29 cellular contexts compared by ENCODE assay signal in genomic region chr2:231606941-231607340, GRCh38. TPM values are rescaled to one million over a fixed set of nuclear protein-coding genes. Genes with fewer than 3 reads are reported as not detected.
DNase-seq lines count a peak whose midpoint lies in the region; ATAC-seq and TF ChIP-seq lines count a peak whose summit lies in the region.
"Had no signal": no experiment of that assay in that cellular context is flagged by ENCODE, and none has a peak within 500 bp of the region (broad histone marks: within the 10 kb centered on the region; RNA-seq: fewer than 3 reads in every experiment).

No MANE protein-coding gene starts in this region.

- H3K18ac ChIP-seq in mesenchymal stem cell (ENCODE audit: low read depth in 1 of 2, low read length in 2 of 2) = no peak overlapping the region

- POLR2A ChIA-PET in CD4-positive, alpha-beta memory T cell (lab: Charles Lee; ENCODE audit: partially characterized antibody) = interaction anchor here (1.0 to 3.6 kb wide), 2 partner anchors 68 to 101 kb away, joined by 3 to 33 read pairs; partner anchors contain the start of gene PTMA
- POLR2A ChIA-PET in activated CD8-positive, alpha-beta T cell treated with anti-CD3 and anti-CD28 coated beads for 36 hours (lab: Charles Lee) = interaction anchor here (10.0 kb wide), 1 partner anchor 100 kb away, joined by 166 read pairs; the partner anchor contains the start of gene PTMA

- intact Hi-C loops in CD4-positive, alpha-beta memory T cell (cut with micrococcal nuclease) = no loop called here
- intact Hi-C loops in activated CD8-positive, alpha-beta T cell treated with anti-CD3 and anti-CD28 coated beads for 36 hours (cut with micrococcal nuclease) = no loop called here

- H3K23ac ChIP-seq in mesenchymal stem cell (ENCODE audit: low read length in 2 of 2) = no peak overlapping the region

- TF ChIP-seq CTCF in activated CD8-positive, alpha-beta T cell treated with anti-CD3 and anti-CD28 coated beads for 36 hours (IDR thresholded peaks at IDR 0.05) = no peak

- no peak overlapping the region for H3K14ac ChIP-seq in mesenchymal stem cell (ENCODE audit: low read length in 2 of 2)

- peaks cover 0 to 1% (median 0%) of the 10 kb centered on the region in 8 donors for H3K9me3 Mint-ChIP-seq in CD4-positive, alpha-beta memory T cell
- H3K9me3 Mint-ChIP-seq in stimulated activated memory B cell treated with anti-CD40 and anti-IgM and Interleukin-4, amounts not matched to agents 10 μg/mL and 1 μg/mL and 100 μg/mL, for 72 hours = no peaks in the 10 kb centered on the region
- no peaks in the 10 kb centered on the region for H3K9me3 Mint-ChIP-seq in activated T-cell treated with anti-CD3 and anti-CD28 coated beads, Interleukin-2, amount 50 U/mL, for 72 hours
- no peaks in the 10 kb centered on the region for H3K9me3 Mint-ChIP-seq in activated CD8-positive, alpha-beta T cell treated with anti-CD3 and anti-CD28 coated beads for 36 hours
- H3K9me3 Mint-ChIP-seq: activated CD4-positive, alpha-beta memory T cell treated with anti-CD3 and anti-CD28 coated beads, Interleukin-2, amount 10 ng/mL, durations not matched to agents 7 days and 5 days; CD14-positive monocyte; WTC11 had no signal

- peak overlapping the region; percentile 9 for H2BK5ac ChIP-seq in mesenchymal stem cell (ENCODE audit: low read depth, low read length, poor library complexity, severe bottlenecking)

- no peak overlapping the region for H3K9ac ChIP-seq in mesenchymal stem cell (ENCODE audit: low read length)
- H3K9ac ChIP-seq: SK-N-SH had no signal

- no peaks in the 10 kb centered on the region for H3K27me3 Mint-ChIP-seq in CD4-positive, alpha-beta memory T cell
- H3K27me3 Mint-ChIP-seq in stimulated activated memory B cell treated with anti-CD40 and anti-IgM and Interleukin-4, amounts not matched to agents 10 μg/mL and 1 μg/mL and 100 μg/mL, for 72 hours = no peaks in the 10 kb centered on the region
- no peaks in the 10 kb centered on the region for H3K27me3 Mint-ChIP-seq in activated T-cell treated with anti-CD3 and anti-CD28 coated beads, Interleukin-2, amount 50 U/mL, for 72 hours (ENCODE audit: low read depth)
- H3K27me3 Mint-ChIP-seq in activated CD8-positive, alpha-beta T cell treated with anti-CD3 and anti-CD28 coated beads for 36 hours = peaks cover 4% of the 10 kb centered on the region
- H3K27me3 Mint-ChIP-seq: activated CD4-positive, alpha-beta memory T cell treated with anti-CD3 and anti-CD28 coated beads, Interleukin-2, amount 10 ng/mL, durations not matched to agents 7 days and 5 days had no signal

- no peaks in the 10 kb centered on the region for H3K36me3 ChIP-seq in CD4-positive, alpha-beta memory T cell (ENCODE audit: insufficient read depth, low read length)
- no peaks in the 10 kb centered on the region for H3K36me3 ChIP-seq in mesenchymal stem cell (ENCODE audit: control insufficient read depth in 1 of 2, insufficient read depth in 2 of 2, low read depth in 1 of 2, low read length in 2 of 2)

- no peak overlapping the region for H4K8ac ChIP-seq in mesenchymal stem cell (ENCODE audit: low read length)

- H2BK120ac ChIP-seq in mesenchymal stem cell (ENCODE audit: low read depth, low read length) = no peak overlapping the region

- H2AFZ ChIP-seq in mesenchymal stem cell (ENCODE audit: low read depth, low read length) = no peak overlapping the region

- H3K4me1 Mint-ChIP-seq in CD4-positive, alpha-beta memory T cell = peaks cover 2 to 13% (median 7%) of the 10 kb centered on the region in 4 donors
- peaks cover 42% of the 10 kb centered on the region for H3K4me1 Mint-ChIP-seq in stimulated activated memory B cell treated with anti-CD40 and anti-IgM and Interleukin-4, amounts not matched to agents 10 μg/mL and 1 μg/mL and 100 μg/mL, for 72 hours
- peaks cover 26% of the 10 kb centered on the region for H3K4me1 Mint-ChIP-seq in activated T-cell treated with anti-CD3 and anti-CD28 coated beads, Interleukin-2, amount 50 U/mL, for 72 hours (ENCODE audit: low read depth)
- H3K4me1 Mint-ChIP-seq in activated CD8-positive, alpha-beta T cell treated with anti-CD3 and anti-CD28 coated beads for 36 hours (ENCODE audit: low read depth) = peaks cover 23% of the 10 kb centered on the region

- DNase-seq in CD4-positive, alpha-beta memory T cell = no peak
- DNase-seq in cerebellar cortex (ENCODE audit: low spot score) (peak; percentile 32), mesenchymal stem cell (no peak), erythroblast (lab: John Stamatoyannopoulos, UW) (no peak)
- DNase-seq in activated T-cell treated with anti-CD3 and anti-CD28 coated beads, Interleukin-2, amount 50 U/mL, for 72 hours = no peak
- DNase-seq in activated CD8-positive, alpha-beta T cell treated with anti-CD3 and anti-CD28 coated beads for 36 hours = no peak
- DNase-seq: activated CD4-positive, alpha-beta memory T cell treated with anti-CD3 and anti-CD28 coated beads, Interleukin-2, amount 10 ng/mL, durations not matched to agents 7 days and 5 days; activated T-cell treated with anti-CD3 and anti-CD28 coated beads for 4 hours; amniotic stem cell; foreskin keratinocyte; KBM-7; kidney; NCI-H146; right cardiac atrium; SK-N-SH; T-helper 9 cell had no signal

- CTCF ChIA-PET in CD4-positive, alpha-beta memory T cell (lab: Charles Lee; ENCODE audit: partially characterized antibody) = interaction anchor here (10.9 to 13.3 kb wide), 2 partner anchors 68 to 107 kb away, joined by 155 to 286 read pairs; no protein-coding TSS in a partner anchor
- CTCF ChIA-PET in activated CD8-positive, alpha-beta T cell treated with anti-CD3 and anti-CD28 coated beads for 36 hours (lab: Charles Lee) = interaction anchor here (10.1 kb wide), 1 partner anchor 67 kb away, joined by 236 read pairs; no protein-coding TSS in a partner anchor

- no peaks in the 10 kb centered on the region for H3K36me3 Mint-ChIP-seq in CD4-positive, alpha-beta memory T cell
- H3K36me3 Mint-ChIP-seq in stimulated activated memory B cell treated with anti-CD40 and anti-IgM and Interleukin-4, amounts not matched to agents 10 μg/mL and 1 μg/mL and 100 μg/mL, for 72 hours = no peaks in the 10 kb centered on the region
- H3K36me3 Mint-ChIP-seq in activated T-cell treated with anti-CD3 and anti-CD28 coated beads, Interleukin-2, amount 50 U/mL, for 72 hours (ENCODE audit: insufficient read depth in 2 of 2) = no peaks in the 10 kb centered on the region
- no peaks in the 10 kb centered on the region for H3K36me3 Mint-ChIP-seq in activated CD8-positive, alpha-beta T cell treated with anti-CD3 and anti-CD28 coated beads for 36 hours (ENCODE audit: low read depth)
- H3K36me3 Mint-ChIP-seq: WTC11 had no signal

- no peaks in the 10 kb centered on the region for H3K27me3 ChIP-seq in CD4-positive, alpha-beta memory T cell (ENCODE audit: insufficient read depth, low read length)
- no peaks in the 10 kb centered on the region for H3K27me3 ChIP-seq in mesenchymal stem cell (ENCODE audit: control insufficient read depth in 1 of 2, insufficient read depth in 1 of 2, low read length in 2 of 2)
- H3K27me3 ChIP-seq: foreskin keratinocyte had no signal

- peaks cover 1% of the 10 kb centered on the region for H3K79me1 ChIP-seq in mesenchymal stem cell (replicated peaks; ENCODE audit: low read length, poor library complexity, severe bottlenecking)

- TF ChIP-seq POLR2A in erythroblast (IDR thresholded peaks at IDR 0.05; ENCODE audit: low read length) = no peak

- no peak overlapping the region for H3K4me2 ChIP-seq in mesenchymal stem cell (ENCODE audit: low read length, poor library complexity, severe bottlenecking)
- H3K4me2 ChIP-seq: SK-N-SH had no signal

- H3K4me3 Mint-ChIP-seq in CD4-positive, alpha-beta memory T cell = no peak overlapping the region
- no peak overlapping the region for H3K4me3 Mint-ChIP-seq in stimulated activated memory B cell treated with anti-CD40 and anti-IgM and Interleukin-4, amounts not matched to agents 10 μg/mL and 1 μg/mL and 100 μg/mL, for 72 hours
- no peak overlapping the region for H3K4me3 Mint-ChIP-seq in activated T-cell treated with anti-CD3 and anti-CD28 coated beads, Interleukin-2, amount 50 U/mL, for 72 hours
- no peak overlapping the region for H3K4me3 Mint-ChIP-seq in activated CD8-positive, alpha-beta T cell treated with anti-CD3 and anti-CD28 coated beads for 36 hours
- H3K4me3 Mint-ChIP-seq: activated CD4-positive, alpha-beta memory T cell treated with anti-CD3 and anti-CD28 coated beads, Interleukin-2, amount 10 ng/mL, durations not matched to agents 7 days and 5 days; CD14-positive monocyte; WTC11 had no signal

- H4K91ac ChIP-seq in mesenchymal stem cell (ENCODE audit: low read length) = no peak overlapping the region

- no peak overlapping the region for H3K4ac ChIP-seq in mesenchymal stem cell (ENCODE audit: low read depth in 1 of 2, low read length in 2 of 2)

- no peak overlapping the region for H2AK5ac ChIP-seq in mesenchymal stem cell (ENCODE audit: low read length, severe bottlenecking)

- 88% methylated on average over 5 of the region's 6 CpGs for WGBS in mesenchymal stem cell

- no peak overlapping the region for H3K27ac ChIP-seq in CD4-positive, alpha-beta memory T cell (ENCODE audit: low read depth, low read length)
- no peak overlapping the region for H3K27ac ChIP-seq in mesenchymal stem cell (ENCODE audit: low read length, poor library complexity, severe bottlenecking)
- H3K27ac ChIP-seq: epithelial cell of prostate, foreskin keratinocyte had no signal

- no peak overlapping the region for H2BK15ac ChIP-seq in mesenchymal stem cell (ENCODE audit: low read depth, poor library complexity, severe bottlenecking)

- no peaks in the 10 kb centered on the region for H3K9me3 ChIP-seq in CD4-positive, alpha-beta memory T cell (ENCODE audit: control insufficient read depth in 1 of 2, low read length in 2 of 2)
- H3K9me3 ChIP-seq in mesenchymal stem cell (ENCODE audit: control insufficient read depth, low read length) = no peaks in the 10 kb centered on the region
- H3K9me3 ChIP-seq: SK-N-SH had no signal

- no peak for ATAC-seq in stimulated activated memory B cell treated with anti-CD40 and anti-IgM and Interleukin-4, amounts not matched to agents 10 μg/mL and 1 μg/mL and 100 μg/mL, for 72 hours
- ATAC-seq in activated T-cell treated with anti-CD3 and anti-CD28 coated beads, Interleukin-2, amount 50 U/mL, for 72 hours (replicated peaks in 1 of 2) = no peak
- no peak for ATAC-seq in activated CD8-positive, alpha-beta T cell treated with anti-CD3 and anti-CD28 coated beads for 36 hours
- ATAC-seq in GM19328 (IDR thresholded peaks at IDR 0.05; ENCODE audit: unreplicated experiment) = no peak
- ATAC-seq: foreskin keratinocyte, HCT116, right cardiac atrium, WTC11 had no signal

- peak overlapping the region in 1 of 2 experiments; percentile 12 for H2BK12ac ChIP-seq in mesenchymal stem cell (ENCODE audit: low read length in 2 of 2)

- H3K4me1 ChIP-seq in CD4-positive, alpha-beta memory T cell (ENCODE audit: insufficient read depth, low read length) = peaks cover 16% of the 10 kb centered on the region
- peaks cover 26% of the 10 kb centered on the region for H3K4me1 ChIP-seq in mesenchymal stem cell (ENCODE audit: control insufficient read depth, insufficient read depth, low read depth, low read length)
- H3K4me1 ChIP-seq: foreskin keratinocyte had no signal

- peak overlapping the region in 5 of 7 donors; percentile 70 to 96 (median 89) for H3K27ac Mint-ChIP-seq in CD4-positive, alpha-beta memory T cell
- peak overlapping the region; percentile 86 for H3K27ac Mint-ChIP-seq in stimulated activated memory B cell treated with anti-CD40 and anti-IgM and Interleukin-4, amounts not matched to agents 10 μg/mL and 1 μg/mL and 100 μg/mL, for 72 hours
- H3K27ac Mint-ChIP-seq in activated T-cell treated with anti-CD3 and anti-CD28 coated beads, Interleukin-2, amount 50 U/mL, for 72 hours = no peak overlapping the region
- no peak overlapping the region for H3K27ac Mint-ChIP-seq in activated CD8-positive, alpha-beta T cell treated with anti-CD3 and anti-CD28 coated beads for 36 hours
- H3K27ac Mint-ChIP-seq: activated CD4-positive, alpha-beta memory T cell treated with anti-CD3 and anti-CD28 coated beads, Interleukin-2, amount 10 ng/mL, durations not matched to agents 7 days and 5 days; WTC11 had no signal

- no peak overlapping the region for H3K4me3 ChIP-seq in CD4-positive, alpha-beta memory T cell (ENCODE audit: low read length in 2 of 2)
- no peak overlapping the region for H3K4me3 ChIP-seq in mesenchymal stem cell (ENCODE audit: insufficient read depth in 1 of 2, low read depth in 1 of 2, low read length in 2 of 2)
- H3K4me3 ChIP-seq: lung had no signal

RNA-seq across cellular contexts. Expression of gene TEX44, which starts 14.3 kb away (rescaled TPM):
- total RNA-seq in CD4-positive, alpha-beta memory T cell = not detected
- polyA plus RNA-seq in CD4-positive, alpha-beta memory T cell = not detected
- not detected for polyA plus RNA-seq in mesenchymal stem cell (2013, experiment 1 of 2)
- polyA plus RNA-seq in mesenchymal stem cell (2013, experiment 2 of 2) = not detected
- not detected for total RNA-seq in activated T-cell treated with anti-CD3 and anti-CD28 coated beads, Interleukin-2, amount 50 U/mL, for 72 hours
- not detected for total RNA-seq in activated CD8-positive, alpha-beta T cell treated with anti-CD3 and anti-CD28 coated beads for 36 hours
- total RNA-seq: activated CD4-positive, alpha-beta memory T cell treated with anti-CD3 and anti-CD28 coated beads, Interleukin-2, amount 10 ng/mL, durations not matched to agents 7 days and 5 days; cardiac septum; foreskin keratinocyte; G401; HT-29; kidney; lung; myocyte; osteoblast; right cardiac atrium; subcutaneous adipose tissue; WTC11 had no signal
- polyA plus RNA-seq: CD14-positive monocyte, foreskin keratinocyte, lung, right cardiac atrium, SK-N-SH had no signal

Comparison
In these comparisons a context has a peak if more than half of its experiments do, and no peak if none do; other contexts are left out.
1. H3K27ac Mint-ChIP-seq: peak in CD4-positive, alpha-beta memory T cell (5 of 7) and stimulated activated memory B cell treated with anti-CD40 and anti-IgM and Interleukin-4, amounts not matched to agents 10 μg/mL and 1 μg/mL and 100 μg/mL, for 72 hours (single experiment); none in activated T-cell treated with anti-CD3 and anti-CD28 coated beads, Interleukin-2, amount 50 U/mL, for 72 hours (single experiment) and activated CD8-positive, alpha-beta T cell treated with anti-CD3 and anti-CD28 coated beads for 36 hours (single experiment).